ENCODE assay signal across 29 cellular contexts in genomic region chr2:7620255-7620654, GRCh38.
DNase-seq lines count a peak whose midpoint lies in the region; ATAC-seq, FAIRE-seq and TF ChIP-seq lines count a peak whose summit lies in the region.
"Had no signal": no experiment of that assay in that cellular context is flagged by ENCODE, and none has a peak within 500 bp of the region (broad histone marks: within the 10 kb centered on the region; RNA-seq: fewer than 3 reads in every experiment).

No MANE protein-coding gene starts in this region.

- no peaks in the 10 kb centered on the region for H3K27me3 ChIP-seq in GM12878 (replicated peaks in 1 of 2; ENCODE audit: control insufficient read depth in 2 of 2, insufficient read depth in 2 of 2, low read length in 1 of 2)

- DNase-seq in activated CD8-positive, alpha-beta T cell treated with anti-CD3 and anti-CD28 coated beads for 36 hours = no peak
- DNase-seq in activated CD8-positive, alpha-beta T cell treated with anti-CD3 and anti-CD28 coated beads, Interleukin-2, amount 10 ng/mL, durations not matched to agents 7 days and 5 days = no peak
- peak; percentile 26 for DNase-seq in MV-4-11 (lab: John Stamatoyannopoulos, UW)
- DNase-seq in GM12878 (ENCODE audit: low read depth, low spot score) = no peak
- no peak for DNase-seq in stimulated activated naive CD8-positive, alpha-beta T cell treated with anti-CD3 and anti-CD28 coated beads, Interleukin-15, Interleukin-2, amounts not matched to agents 100 U/mL and 50 U/mL, for 24 hours
- no peak for DNase-seq in amygdala (lab: John Stamatoyannopoulos, UW)
- DNase-seq: activated CD4-positive, alpha-beta memory T cell treated with anti-CD3 and anti-CD28 coated beads, Interleukin-2, amount 10 ng/mL, durations not matched to agents 7 days and 5 days; activated naive CD4-positive, alpha-beta T cell treated with anti-CD3 and anti-CD28 coated beads, Interleukin-2, amount 50 U/mL, for 16 hours; activated T-cell treated with anti-CD3 and anti-CD28 coated beads, Interleukin-2, amount 50 U/mL, for 24 hours; EL; HCEC 1CT; head of caudate nucleus; IMR-90; left cardiac atrium; NCI-H1417; NCI-H2081; NCI-H345; NCI-H82; nucleus accumbens; psoas muscle; SHP77 treated with DMSO at 0.1 percent for 48 hours; T-cell; trophoblast cell had no signal

- no peaks in the 10 kb centered on the region for H3K79me2 ChIP-seq in GM12878 (ENCODE audit: control insufficient read depth, insufficient read depth, low read length)

- no peak overlapping the region for H3K4me3 Mint-ChIP-seq in activated CD8-positive, alpha-beta T cell treated with anti-CD3 and anti-CD28 coated beads for 36 hours
- no peak overlapping the region for H3K4me3 Mint-ChIP-seq in activated CD8-positive, alpha-beta T cell treated with anti-CD3 and anti-CD28 coated beads, Interleukin-2, amount 10 ng/mL, durations not matched to agents 7 days and 5 days
- H3K4me3 Mint-ChIP-seq: activated CD4-positive, alpha-beta memory T cell treated with anti-CD3 and anti-CD28 coated beads, Interleukin-2, amount 10 ng/mL, durations not matched to agents 7 days and 5 days; activated T-cell treated with anti-CD3 and anti-CD28 coated beads, Interleukin-2, amount 50 U/mL, for 24 hours; CD14-positive monocyte; central memory CD8-positive, alpha-beta T cell; memory B cell; T-cell had no signal

- no peak overlapping the region for H3K4me3 ChIP-seq in GM12878
- H3K4me3 ChIP-seq: psoas muscle had no signal

- POLR2A ChIA-PET in activated CD8-positive, alpha-beta T cell treated with anti-CD3 and anti-CD28 coated beads for 36 hours (lab: Charles Lee) = interaction anchor here (1.0 kb wide), 2 partner anchors 11 to 42 kb away, joined by 3 read pairs; no protein-coding TSS in a partner anchor
- POLR2A ChIA-PET in activated CD8-positive, alpha-beta T cell treated with anti-CD3 and anti-CD28 coated beads, Interleukin-2, amount 10 ng/mL, durations not matched to agents 7 days and 5 days (lab: Charles Lee) = interaction anchor here (0.5 kb wide), 2 partner anchors 8 to 90 kb away, joined by 3 to 4 read pairs; no protein-coding TSS in a partner anchor
- POLR2A ChIA-PET in GM12878 (lab: Charles Lee) = no interaction called here

- H3K27me3 Mint-ChIP-seq in activated CD8-positive, alpha-beta T cell treated with anti-CD3 and anti-CD28 coated beads for 36 hours = no peaks in the 10 kb centered on the region
- no peaks in the 10 kb centered on the region for H3K27me3 Mint-ChIP-seq in activated CD8-positive, alpha-beta T cell treated with anti-CD3 and anti-CD28 coated beads, Interleukin-2, amount 10 ng/mL, durations not matched to agents 7 days and 5 days (ENCODE audit: low read depth)
- H3K27me3 Mint-ChIP-seq: activated CD4-positive, alpha-beta memory T cell treated with anti-CD3 and anti-CD28 coated beads, Interleukin-2, amount 10 ng/mL, durations not matched to agents 7 days and 5 days; activated T-cell treated with anti-CD3 and anti-CD28 coated beads, Interleukin-2, amount 50 U/mL, for 24 hours; central memory CD8-positive, alpha-beta T cell; T-cell had no signal

- TF ChIP-seq CTCF in activated CD8-positive, alpha-beta T cell treated with anti-CD3 and anti-CD28 coated beads for 36 hours (IDR thresholded peaks at IDR 0.05) = no peak
- no peak for TF ChIP-seq CTCF in GM12878 (IDR thresholded peaks at IDR 0.05 in 2 of 3, conservative IDR thresholded peaks at IDR 0.05 in 1 of 3; ENCODE audit: control insufficient read depth in 2 of 3, extremely low read depth in 1 of 3, insufficient read depth in 1 of 3, low read depth in 3 of 3, low read length in 3 of 3)

- H3K4me2 ChIP-seq in GM12878 (ENCODE audit: control insufficient read depth, insufficient read depth) = no peak overlapping the region

- no peak for TF ChIP-seq RAD21 in GM12878 (IDR thresholded peaks at IDR 0.05; ENCODE audit: insufficient read depth, low read depth, low read length)

- RAD21 ChIA-PET in GM12878 (lab: Charles Lee; ENCODE audit: unreplicated experiment) = interaction anchor here (2.1 kb wide), 1 partner anchor 10 kb away, joined by 5 read pairs; no protein-coding TSS in a partner anchor

- ATAC-seq in activated CD8-positive, alpha-beta T cell treated with anti-CD3 and anti-CD28 coated beads for 36 hours = peak; percentile 72
- no peak for ATAC-seq in activated CD8-positive, alpha-beta T cell treated with anti-CD3 and anti-CD28 coated beads, Interleukin-2, amount 10 ng/mL, durations not matched to agents 7 days and 5 days
- ATAC-seq in GM12878 (peak; percentile 46), HG02759 (IDR thresholded peaks at IDR 0.05; ENCODE audit: unreplicated experiment) (no peak), HG03039 (IDR thresholded peaks at IDR 0.05; ENCODE audit: unreplicated experiment) (no peak)
- ATAC-seq in stimulated activated naive CD8-positive, alpha-beta T cell treated with anti-CD3 and anti-CD28 coated beads, Interleukin-15, Interleukin-2, amounts not matched to agents 100 U/mL and 50 U/mL, for 24 hours = peak; percentile 68
- ATAC-seq: left cardiac atrium, psoas muscle, T-cell had no signal

- no peak overlapping the region for H3K27ac ChIP-seq in GM12878 (ENCODE audit: control insufficient read depth, insufficient read depth)
- H3K27ac ChIP-seq: psoas muscle had no signal

- TF ChIP-seq EP300 in GM12878 (IDR thresholded peaks at IDR 0.05; ENCODE audit: borderline replicate concordance in 1 of 2, control insufficient read depth in 1 of 2, low read depth in 2 of 2, low read length in 2 of 2) = no peak

- H3K9me3 ChIP-seq in GM12878 (replicated peaks; ENCODE audit: control insufficient read depth, insufficient read depth, low read length) = no peaks in the 10 kb centered on the region; the same call in 2 of the 3 replicates
- H3K9me3 ChIP-seq: psoas muscle had no signal

- TF ChIP-seq POLR2A in GM12878 (IDR thresholded peaks at IDR 0.05; ENCODE audit: low read depth, low read length) = no peak

- H3K9ac ChIP-seq in GM12878 (ENCODE audit: control insufficient read depth, insufficient read depth, low read length) = no peak overlapping the region

- peaks cover 4% of the 10 kb centered on the region for H3K9me3 Mint-ChIP-seq in activated CD8-positive, alpha-beta T cell treated with anti-CD3 and anti-CD28 coated beads for 36 hours
- peaks cover 16% of the 10 kb centered on the region for H3K9me3 Mint-ChIP-seq in activated CD8-positive, alpha-beta T cell treated with anti-CD3 and anti-CD28 coated beads, Interleukin-2, amount 10 ng/mL, durations not matched to agents 7 days and 5 days (ENCODE audit: insufficient read depth)

- H3K36me3 Mint-ChIP-seq in activated CD8-positive, alpha-beta T cell treated with anti-CD3 and anti-CD28 coated beads for 36 hours (ENCODE audit: low read depth) = no peaks in the 10 kb centered on the region
- peaks cover 11% of the 10 kb centered on the region for H3K36me3 Mint-ChIP-seq in activated CD8-positive, alpha-beta T cell treated with anti-CD3 and anti-CD28 coated beads, Interleukin-2, amount 10 ng/mL, durations not matched to agents 7 days and 5 days (ENCODE audit: low read depth)
- H3K36me3 Mint-ChIP-seq: CD14-positive monocyte, memory B cell, T-cell had no signal

- no peak overlapping the region for H2AFZ ChIP-seq in GM12878 (ENCODE audit: control insufficient read depth, low read depth, low read length)

- FAIRE-seq in GM12878 (lab: Jason Lieb, UNC) = no peak
- FAIRE-seq: D721Med had no signal

- in situ Hi-C loops in GM12878 (cut with MboI) = no loop called here

- no peaks in the 10 kb centered on the region for H3K36me3 ChIP-seq in GM12878 (ENCODE audit: control insufficient read depth in 2 of 2, insufficient read depth in 2 of 2, low read length in 1 of 2)

- no peak overlapping the region for H3K27ac Mint-ChIP-seq in activated CD8-positive, alpha-beta T cell treated with anti-CD3 and anti-CD28 coated beads for 36 hours
- H3K27ac Mint-ChIP-seq in activated CD8-positive, alpha-beta T cell treated with anti-CD3 and anti-CD28 coated beads, Interleukin-2, amount 10 ng/mL, durations not matched to agents 7 days and 5 days = no peak overlapping the region
- H3K27ac Mint-ChIP-seq: activated CD4-positive, alpha-beta memory T cell treated with anti-CD3 and anti-CD28 coated beads, Interleukin-2, amount 10 ng/mL, durations not matched to agents 7 days and 5 days; activated T-cell treated with anti-CD3 and anti-CD28 coated beads, Interleukin-2, amount 50 U/mL, for 24 hours; memory B cell; T-cell had no signal

- CTCF ChIA-PET in activated CD8-positive, alpha-beta T cell treated with anti-CD3 and anti-CD28 coated beads for 36 hours (lab: Charles Lee) = no interaction called here
- CTCF ChIA-PET in activated CD8-positive, alpha-beta T cell treated with anti-CD3 and anti-CD28 coated beads, Interleukin-2, amount 10 ng/mL, durations not matched to agents 7 days and 5 days (lab: Charles Lee) = interaction anchor here (0.6 kb wide), 1 partner anchor 10 kb away, joined by 3 read pairs; no protein-coding TSS in a partner anchor
- CTCF ChIA-PET in GM12878 (lab: Yijun Ruan, JAX) = interaction anchor here (1.1 kb wide), 1 partner anchor 25 kb away, joined by 4 read pairs; no protein-coding TSS in a partner anchor

- intact Hi-C loops in activated CD8-positive, alpha-beta T cell treated with anti-CD3 and anti-CD28 coated beads for 36 hours (cut with micrococcal nuclease) = no loop called here
- intact Hi-C loops in GM12878 (cut with micrococcal nuclease; ENCODE audit: unreplicated experiment) = no loop called here

- H4K20me1 ChIP-seq in GM12878 (ENCODE audit: control insufficient read depth, insufficient read depth) = no peaks in the 10 kb centered on the region

- SMC1A ChIA-PET in GM12878 (lab: Charles Lee; ENCODE audit: uncharacterized antibody, unreplicated experiment) = interaction anchor here (0.5 to 1.4 kb wide), 6 partner anchors 8 to 103 kb away, joined by 3 to 4 read pairs (median 3); no protein-coding TSS in a partner anchor

- BruUV-seq in GM12878 (replicated peaks; lab: Mats Ljungman, UMichigan) = no TSS peak

- peaks cover 2% of the 10 kb centered on the region for H3K4me1 ChIP-seq in GM12878 (ENCODE audit: control insufficient read depth, insufficient read depth, low read length)
- H3K4me1 ChIP-seq: psoas muscle had no signal

- 0% methylated on average over 1 of the region's 1 CpG for WGBS in GM12878 (ENCODE audit: insufficient coverage, insufficient replicate concordance, low lambda C conversion rate, missing lambda C conversion rate)

- H3K4me1 Mint-ChIP-seq in activated CD8-positive, alpha-beta T cell treated with anti-CD3 and anti-CD28 coated beads for 36 hours (ENCODE audit: low read depth) = peaks cover 17% of the 10 kb centered on the region
- peaks cover 17% of the 10 kb centered on the region for H3K4me1 Mint-ChIP-seq in activated CD8-positive, alpha-beta T cell treated with anti-CD3 and anti-CD28 coated beads, Interleukin-2, amount 10 ng/mL, durations not matched to agents 7 days and 5 days (ENCODE audit: low read depth)
- H3K4me1 Mint-ChIP-seq: central memory CD8-positive, alpha-beta T cell; memory B cell had no signal

TF ChIP-seq in GM12878, 131 proteins besides CTCF, POLR2A, EP300 and RAD21 (continues in another document):
- TF ChIP-seq FOXK2 (IDR thresholded peaks at IDR 0.05) (no peak), IRF4 (IDR thresholded peaks at IDR 0.05; ENCODE audit: low read depth, low read length) (no peak), BRCA1 (IDR thresholded peaks at IDR 0.05; ENCODE audit: low read depth, low read length) (no peak), POLR2AphosphoS5 (IDR thresholded peaks at IDR 0.05; ENCODE audit: low read length) (no peak), GABPA (IDR thresholded peaks at IDR 0.05; ENCODE audit: low read depth) (no peak)

Comparison
In these comparisons a context has a peak if more than half of its experiments do, and no peak if none do; other contexts are left out.
1. ATAC-seq: peak in activated CD8-positive, alpha-beta T cell treated with anti-CD3 and anti-CD28 coated beads for 36 hours (single experiment), GM12878 (single experiment) and stimulated activated naive CD8-positive, alpha-beta T cell treated with anti-CD3 and anti-CD28 coated beads, Interleukin-15, Interleukin-2, amounts not matched to agents 100 U/mL and 50 U/mL, for 24 hours (single experiment); none in activated CD8-positive, alpha-beta T cell treated with anti-CD3 and anti-CD28 coated beads, Interleukin-2, amount 10 ng/mL, durations not matched to agents 7 days and 5 days (single experiment), HG02759 (single experiment) and HG03039 (single experiment).